Comparison of ENCODE assay signal across 8 cellular contexts in genomic region chr7:31051598-31052503, GRCh38. TPM values are rescaled to one million over a fixed set of nuclear protein-coding genes. Genes with fewer than 3 reads are reported as not detected.
DNase-seq lines count a peak whose midpoint lies in the region; ATAC-seq and TF ChIP-seq lines count a peak whose summit lies in the region.

Gene ADCYAP1R1, plus strand, starts transcription at chr7:31052308. Its CDS starts 10,957 bp downstream, at chr7:31063265.

- no peaks in the 10 kb centered on the region for H3K9me3 ChIP-seq in right cardiac atrium (ENCODE audit: control insufficient read depth, low read length)
- no peaks in the 10 kb centered on the region for H3K9me3 ChIP-seq in CD8-positive, alpha-beta T cell (ENCODE audit: low read length)

- DNase-seq in GM13977 (ENCODE audit: low spot score) (peak; percentile 32), SK-N-DZ (ENCODE audit: low spot score) (peak; percentile 83), right cardiac atrium (peak; percentile 52 to 86 (median 84)), KBM-7 (no peak)
- no peak for DNase-seq in CD8-positive, alpha-beta T cell
- DNase-seq in activated CD4-positive, CD25-positive, alpha-beta regulatory T cell (lab: John Stamatoyannopoulos, UW), result no peak

- POLR2A ChIA-PET in CD8-positive, alpha-beta T cell (lab: Charles Lee), result no interaction called here

- no peak within 1 kb of the TSS for H3K9ac ChIP-seq in rectal smooth muscle tissue (ENCODE audit: low read length)

- H3K4me1 Mint-ChIP-seq in CD8-positive, alpha-beta T cell (ENCODE audit: low read depth), result peaks cover 3% of the 10 kb centered on the region

- H3K4me3 ChIP-seq in right cardiac atrium (ENCODE audit: low read length) (peak within 1 kb of the TSS; percentile 33), rectal smooth muscle tissue (ENCODE audit: low read length) (peak within 1 kb of the TSS; percentile 36)
- no peak within 1 kb of the TSS for H3K4me3 ChIP-seq in CD8-positive, alpha-beta T cell (ENCODE audit: low read depth, low read length)

- ATAC-seq in right cardiac atrium, result peak; percentile 75 to 86
- no peak for ATAC-seq in CD8-positive, alpha-beta T cell
- ATAC-seq in GM21717 (IDR thresholded peaks at IDR 0.05; ENCODE audit: unreplicated experiment), result no peak

- intact Hi-C loops in right cardiac atrium (cut with DNase I), result no loop called here
- intact Hi-C loops in CD8-positive, alpha-beta T cell (cut with DNase I, micrococcal nuclease), result no loop called here

- no peaks in the 10 kb centered on the region for H3K36me3 Mint-ChIP-seq in CD8-positive, alpha-beta T cell

- WGBS in right cardiac atrium, result 4% methylated on average over 61 of the region's 61 CpGs

- CTCF ChIA-PET in CD8-positive, alpha-beta T cell (lab: Charles Lee), result no interaction called here

- H3K9me3 Mint-ChIP-seq in CD8-positive, alpha-beta T cell, result no peaks in the 10 kb centered on the region

- H3K4me3 Mint-ChIP-seq in CD8-positive, alpha-beta T cell, result no peak within 1 kb of the TSS

- H3K36me3 ChIP-seq in rectal smooth muscle tissue (ENCODE audit: control insufficient read depth, insufficient read depth, low read length), result no peaks in the 10 kb centered on the region
- no peaks in the 10 kb centered on the region for H3K36me3 ChIP-seq in CD8-positive, alpha-beta T cell (ENCODE audit: insufficient read depth, low read length)

- H3K4me1 ChIP-seq in right cardiac atrium (ENCODE audit: control insufficient read depth, insufficient read depth, low read length) (no peaks in the 10 kb centered on the region), rectal smooth muscle tissue (ENCODE audit: control insufficient read depth, insufficient read depth, low read length) (no peaks in the 10 kb centered on the region)
- no peaks in the 10 kb centered on the region for H3K4me1 ChIP-seq in CD8-positive, alpha-beta T cell (ENCODE audit: insufficient read depth, low read length)

- no peak within 1 kb of the TSS for H3K27ac Mint-ChIP-seq in CD8-positive, alpha-beta T cell

- in situ Hi-C loops in GM13977 (cut with MboI; ENCODE audit: low pct_unique_long_range_greater_than_20kb, low sequenced_read_pairs, unreplicated experiment), result no loop called here
- in situ Hi-C loops in KBM-7 (cut with MboI; ENCODE audit: low pct_unique_long_range_greater_than_20kb, low sequenced_read_pairs), result no loop called here

- no peak within 1 kb of the TSS for H3K27ac ChIP-seq in right cardiac atrium (ENCODE audit: low read length)
- H3K27ac ChIP-seq in rectal smooth muscle tissue (ENCODE audit: low read depth, low read length), result no peak within 1 kb of the TSS
- no peak within 1 kb of the TSS for H3K27ac ChIP-seq in CD8-positive, alpha-beta T cell (ENCODE audit: low read depth, low read length)

- no peak for TF ChIP-seq CTCF in GM13977 (IDR thresholded peaks at IDR 0.05; ENCODE audit: extremely low read depth, insufficient read depth, missing control alignments)
- TF ChIP-seq CTCF in CD8-positive, alpha-beta T cell (IDR thresholded peaks at IDR 0.05), result no peak

- H3K27me3 ChIP-seq in right cardiac atrium (ENCODE audit: control insufficient read depth, insufficient read depth) (no peaks in the 10 kb centered on the region), rectal smooth muscle tissue (ENCODE audit: control insufficient read depth, insufficient read depth, low read length) (peaks cover 3% of the 10 kb centered on the region)
- H3K27me3 ChIP-seq in CD8-positive, alpha-beta T cell (ENCODE audit: insufficient read depth, low read length), result no peaks in the 10 kb centered on the region

- peaks cover 31% of the 10 kb centered on the region for H3K27me3 Mint-ChIP-seq in CD8-positive, alpha-beta T cell (ENCODE audit: low read depth)

RNA-seq across cellular contexts. Expression of gene ADCYAP1R1, which starts in this region (rescaled TPM):
- 36.7 and 50.6 TPM in 2 replicates for polyA plus RNA-seq in SK-N-DZ (2014; cell fraction: cytosol; rRNA removed)
- 26.5 and 30.1 TPM in 2 replicates for polyA plus RNA-seq in SK-N-DZ (2014; cell fraction: nucleus; rRNA removed)
- 1 to 10 TPM; 1.1 to 3.4 (median 1.7) TPM for total RNA-seq in right cardiac atrium
- polyA plus RNA-seq in right cardiac atrium, result 0.84 TPM
- not detected for total RNA-seq in CD8-positive, alpha-beta T cell

Comparison
In these comparisons a context has a peak if more than half of its experiments do, and no peak if none do; other contexts are left out.
1. DNase-seq: peak in GM13977 (single experiment), SK-N-DZ (single experiment) and right cardiac atrium (3 of 3); none in CD8-positive, alpha-beta T cell (0 of 7), KBM-7 (single experiment) and activated CD4-positive, CD25-positive, alpha-beta regulatory T cell (0 of 4).
2. ATAC-seq: peak in right cardiac atrium (2 of 2); none in CD8-positive, alpha-beta T cell (single experiment) and GM21717 (single experiment).